In the genomic region with DNA sequence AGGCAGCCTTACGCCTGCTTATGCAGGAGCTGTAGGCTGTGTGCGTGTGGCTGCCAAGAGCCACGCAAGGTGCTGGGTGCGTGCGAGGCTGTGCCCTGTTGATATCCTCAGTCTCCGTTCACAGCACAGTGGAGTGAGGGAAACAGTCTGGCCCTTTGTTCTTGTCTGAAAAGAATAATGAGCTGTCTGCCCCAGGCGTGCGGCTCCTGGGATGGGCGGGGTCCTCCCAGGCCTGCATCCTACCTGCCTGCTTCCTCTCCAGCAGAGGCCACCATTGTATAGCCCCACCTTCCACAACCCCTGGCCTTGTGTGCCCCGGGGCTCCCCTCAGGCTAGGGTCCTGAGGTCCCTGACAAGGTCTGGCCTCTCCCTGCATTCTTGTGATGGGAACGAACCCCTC, we compare ENCODE assay signal across 1 cellular context.
TF ChIP-seq lines count a peak whose summit lies in the region.

No MANE protein-coding gene starts in this region.

TF ChIP-seq in K562, 482 proteins besides CTCF, POLR2A, EP300 and RAD21 (continued from another document):
- TF ChIP-seq, protein P1, sequence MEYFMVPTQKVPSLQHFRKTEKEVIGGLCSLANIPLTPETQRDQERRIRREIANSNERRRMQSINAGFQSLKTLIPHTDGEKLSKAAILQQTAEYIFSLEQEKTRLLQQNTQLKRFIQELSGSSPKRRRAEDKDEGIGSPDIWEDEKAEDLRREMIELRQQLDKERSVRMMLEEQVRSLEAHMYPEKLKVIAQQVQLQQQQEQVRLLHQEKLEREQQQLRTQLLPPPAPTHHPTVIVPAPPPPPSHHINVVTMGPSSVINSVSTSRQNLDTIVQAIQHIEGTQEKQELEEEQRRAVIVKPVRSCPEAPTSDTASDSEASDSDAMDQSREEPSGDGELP (CRISPR knock-in tag; IDR thresholded peaks at IDR 0.05; ENCODE audit: borderline replicate concordance) = no peak
- TF ChIP-seq, protein P2, sequence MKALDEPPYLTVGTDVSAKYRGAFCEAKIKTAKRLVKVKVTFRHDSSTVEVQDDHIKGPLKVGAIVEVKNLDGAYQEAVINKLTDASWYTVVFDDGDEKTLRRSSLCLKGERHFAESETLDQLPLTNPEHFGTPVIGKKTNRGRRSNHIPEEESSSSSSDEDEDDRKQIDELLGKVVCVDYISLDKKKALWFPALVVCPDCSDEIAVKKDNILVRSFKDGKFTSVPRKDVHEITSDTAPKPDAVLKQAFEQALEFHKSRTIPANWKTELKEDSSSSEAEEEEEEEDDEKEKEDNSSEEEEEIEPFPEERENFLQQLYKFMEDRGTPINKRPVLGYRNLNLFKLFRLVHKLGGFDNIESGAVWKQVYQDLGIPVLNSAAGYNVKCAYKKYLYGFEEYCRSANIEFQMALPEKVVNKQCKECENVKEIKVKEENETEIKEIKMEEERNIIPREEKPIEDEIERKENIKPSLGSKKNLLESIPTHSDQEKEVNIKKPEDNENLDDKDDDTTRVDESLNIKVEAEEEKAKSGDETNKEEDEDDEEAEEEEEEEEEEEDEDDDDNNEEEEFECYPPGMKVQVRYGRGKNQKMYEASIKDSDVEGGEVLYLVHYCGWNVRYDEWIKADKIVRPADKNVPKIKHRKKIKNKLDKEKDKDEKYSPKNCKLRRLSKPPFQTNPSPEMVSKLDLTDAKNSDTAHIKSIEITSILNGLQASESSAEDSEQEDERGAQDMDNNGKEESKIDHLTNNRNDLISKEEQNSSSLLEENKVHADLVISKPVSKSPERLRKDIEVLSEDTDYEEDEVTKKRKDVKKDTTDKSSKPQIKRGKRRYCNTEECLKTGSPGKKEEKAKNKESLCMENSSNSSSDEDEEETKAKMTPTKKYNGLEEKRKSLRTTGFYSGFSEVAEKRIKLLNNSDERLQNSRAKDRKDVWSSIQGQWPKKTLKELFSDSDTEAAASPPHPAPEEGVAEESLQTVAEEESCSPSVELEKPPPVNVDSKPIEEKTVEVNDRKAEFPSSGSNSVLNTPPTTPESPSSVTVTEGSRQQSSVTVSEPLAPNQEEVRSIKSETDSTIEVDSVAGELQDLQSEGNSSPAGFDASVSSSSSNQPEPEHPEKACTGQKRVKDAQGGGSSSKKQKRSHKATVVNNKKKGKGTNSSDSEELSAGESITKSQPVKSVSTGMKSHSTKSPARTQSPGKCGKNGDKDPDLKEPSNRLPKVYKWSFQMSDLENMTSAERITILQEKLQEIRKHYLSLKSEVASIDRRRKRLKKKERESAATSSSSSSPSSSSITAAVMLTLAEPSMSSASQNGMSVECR (CRISPR knock-in tag; IDR thresholded peaks at IDR 0.05) = no peak
- TF ChIP-seq, protein P3, sequence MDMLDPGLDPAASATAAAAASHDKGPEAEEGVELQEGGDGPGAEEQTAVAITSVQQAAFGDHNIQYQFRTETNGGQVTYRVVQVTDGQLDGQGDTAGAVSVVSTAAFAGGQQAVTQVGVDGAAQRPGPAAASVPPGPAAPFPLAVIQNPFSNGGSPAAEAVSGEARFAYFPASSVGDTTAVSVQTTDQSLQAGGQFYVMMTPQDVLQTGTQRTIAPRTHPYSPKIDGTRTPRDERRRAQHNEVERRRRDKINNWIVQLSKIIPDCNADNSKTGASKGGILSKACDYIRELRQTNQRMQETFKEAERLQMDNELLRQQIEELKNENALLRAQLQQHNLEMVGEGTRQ (CRISPR knock-in tag; IDR thresholded peaks at IDR 0.05) = no peak
- no peak for TF ChIP-seq ZNF324 (CRISPR knock-in tag; IDR thresholded peaks at IDR 0.05)
- TF ChIP-seq, protein P4, sequence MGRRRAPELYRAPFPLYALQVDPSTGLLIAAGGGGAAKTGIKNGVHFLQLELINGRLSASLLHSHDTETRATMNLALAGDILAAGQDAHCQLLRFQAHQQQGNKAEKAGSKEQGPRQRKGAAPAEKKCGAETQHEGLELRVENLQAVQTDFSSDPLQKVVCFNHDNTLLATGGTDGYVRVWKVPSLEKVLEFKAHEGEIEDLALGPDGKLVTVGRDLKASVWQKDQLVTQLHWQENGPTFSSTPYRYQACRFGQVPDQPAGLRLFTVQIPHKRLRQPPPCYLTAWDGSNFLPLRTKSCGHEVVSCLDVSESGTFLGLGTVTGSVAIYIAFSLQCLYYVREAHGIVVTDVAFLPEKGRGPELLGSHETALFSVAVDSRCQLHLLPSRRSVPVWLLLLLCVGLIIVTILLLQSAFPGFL (CRISPR knock-in tag; IDR thresholded peaks at IDR 0.05) = no peak
- TF ChIP-seq SRSF9 (IDR thresholded peaks at IDR 0.05; ENCODE audit: borderline replicate concordance, low read depth, low read length) = no peak
